In genomic region chr3:14410501-14411165, GRCh38 we compare ENCODE assay signal across 1 cellular context.
A peak's percentile ranks its signal among the peaks of the same experiment; 100 is the strongest.
TF ChIP-seq lines count a peak whose summit lies in the region.

No MANE protein-coding gene starts in this region.

TF ChIP-seq in K562, 482 proteins besides CTCF, POLR2A, EP300 and RAD21 (continued from another document and continues in another):
- TF ChIP-seq RREB1 (CRISPR knock-in tag; IDR thresholded peaks at IDR 0.05) = peak; percentile 28
- TF ChIP-seq MEF2D (tag; conservative IDR thresholded peaks at IDR 0.05; ENCODE audit: low read depth) = peak; percentile 79
- peak; percentile 57 for TF ChIP-seq RBBP5 (IDR thresholded peaks at IDR 0.05; ENCODE audit: borderline replicate concordance, insufficient read depth, low read length, poor library complexity, severe bottlenecking)
- 0 out of 2 replicates have a peak, but pooled peaks have one; percentile 21 for TF ChIP-seq HOMEZ (CRISPR knock-in tag; IDR thresholded peaks at IDR 0.05)
- TF ChIP-seq EHMT2 (IDR thresholded peaks at IDR 0.05) = peak; percentile 77
- TF ChIP-seq RUNX1 (IDR thresholded peaks at IDR 0.05; ENCODE audit: low read depth) = no peak
- TF ChIP-seq SMARCE1 (IDR thresholded peaks at IDR 0.05) = peak; percentile 73
- 0 out of 2 replicates have a peak, but pooled peaks have one; percentile 38 for TF ChIP-seq ELF4 (CRISPR knock-in tag; IDR thresholded peaks at IDR 0.05)
- peak; percentile 70 for TF ChIP-seq CXXC5 (CRISPR knock-in tag; IDR thresholded peaks at IDR 0.05)
- no peak for TF ChIP-seq ZNF408 (CRISPR knock-in tag; IDR thresholded peaks at IDR 0.05; ENCODE audit: low read depth)
- TF ChIP-seq EWSR1 (IDR thresholded peaks at IDR 0.05; ENCODE audit: borderline replicate concordance, low read depth, partially characterized antibody) = no peak
- no peak for TF ChIP-seq HMG20A (CRISPR knock-in tag; conservative IDR thresholded peaks at IDR 0.05)
- peak; percentile 14; the same call in 1 of the 2 replicates for TF ChIP-seq ATF4 (CRISPR knock-in tag; IDR thresholded peaks at IDR 0.05)
- TF ChIP-seq JUN (IDR thresholded peaks at IDR 0.05; ENCODE audit: borderline replicate concordance, low read depth, low read length) = peak; percentile 72; the same call in 1 of the 2 replicates
- peak; percentile 66; the same call in 1 of the 2 replicates for TF ChIP-seq JUN (CRISPR knock-in tag; IDR thresholded peaks at IDR 0.05; ENCODE audit: borderline replicate concordance)
- no peak for TF ChIP-seq YBX1 (IDR thresholded peaks at IDR 0.05)
- peak; percentile 8; the same call in 1 of the 2 replicates for TF ChIP-seq ZNF79 (CRISPR knock-in tag; IDR thresholded peaks at IDR 0.05; ENCODE audit: low read depth)
- peak; percentile 83; the same call in 1 of the 2 replicates for TF ChIP-seq ERF (CRISPR knock-in tag; IDR thresholded peaks at IDR 0.05)
- TF ChIP-seq MYNN (IDR thresholded peaks at IDR 0.05) = peak; percentile 93; the same call in 1 of the 2 replicates
- TF ChIP-seq MYNN (CRISPR knock-in tag; IDR thresholded peaks at IDR 0.05) = no peak
- peak; percentile 98 for TF ChIP-seq ZNF316 (IDR thresholded peaks at IDR 0.05)
- TF ChIP-seq SOX6 (IDR thresholded peaks at IDR 0.05) = peak; percentile 40; the same call in 1 of the 2 replicates
- TF ChIP-seq WHSC1 (IDR thresholded peaks at IDR 0.05; ENCODE audit: low read length) = no peak
- TF ChIP-seq TEAD1 (CRISPR knock-in tag; IDR thresholded peaks at IDR 0.05) = peak; percentile 27 to 60; a peak in 2 of 4 replicates
- TF ChIP-seq ZFP91 (CRISPR knock-in tag; IDR thresholded peaks at IDR 0.05) = peak; percentile 73; the same call in 1 of the 2 replicates
- TF ChIP-seq PATZ1 (CRISPR knock-in tag; IDR thresholded peaks at IDR 0.05; ENCODE audit: borderline replicate concordance) = peak; percentile 19; the same call in 1 of the 2 replicates
- peak; percentile 86 for TF ChIP-seq DPF2 (IDR thresholded peaks at IDR 0.05)
- TF ChIP-seq ZNF444 (CRISPR knock-in tag; IDR thresholded peaks at IDR 0.05) = peak; percentile 46; the same call in 1 of the 2 replicates
- TF ChIP-seq ZHX1 (conservative IDR thresholded peaks at IDR 0.05; ENCODE audit: low read length) = 0 out of 2 replicates have a peak, but pooled peaks have one; percentile 54
- TF ChIP-seq SRF (CRISPR knock-in tag; IDR thresholded peaks at IDR 0.05) = peak in 1 of 2 experiments; percentile 66; a peak in 2 of 4 replicates
- peak; percentile 86 for TF ChIP-seq TEAD2 (tag; IDR thresholded peaks at IDR 0.05)
- peak; percentile 75; the same call in 1 of the 2 replicates for TF ChIP-seq ZKSCAN8 (CRISPR knock-in tag; IDR thresholded peaks at IDR 0.05)
- TF ChIP-seq XRCC3 (IDR thresholded peaks at IDR 0.05) = no peak
- TF ChIP-seq MITF (IDR thresholded peaks at IDR 0.05) = peak; percentile 33; the same call in 1 of the 2 replicates
- peak; percentile 91 for TF ChIP-seq POLR2B (IDR thresholded peaks at IDR 0.05; ENCODE audit: low read depth, partially characterized antibody)
- TF ChIP-seq MAZ (CRISPR knock-in tag; conservative IDR thresholded peaks at IDR 0.05 in 1 of 2, IDR thresholded peaks at IDR 0.05 in 1 of 2) = peak; percentile 17 to 76; a peak in 2 of 4 replicates
- TF ChIP-seq PRMT5 (CRISPR knock-in tag; IDR thresholded peaks at IDR 0.05) = no peak
- peak in 1 of 2 experiments; percentile 58; a peak in 1 of 4 replicates for TF ChIP-seq TBL1XR1 (IDR thresholded peaks at IDR 0.05; ENCODE audit: low read length in 2 of 2)
- peak; percentile 97 for TF ChIP-seq BACH1 (tag; IDR thresholded peaks at IDR 0.05)
- no peak for TF ChIP-seq SPI1 (IDR thresholded peaks at IDR 0.05; ENCODE audit: borderline replicate concordance, low read depth, low read length)
- TF ChIP-seq ZNF436 (CRISPR knock-in tag; IDR thresholded peaks at IDR 0.05) = no peak
- no peak for TF ChIP-seq ZNF696 (CRISPR knock-in tag; conservative IDR thresholded peaks at IDR 0.05)
- TF ChIP-seq ZNF165 (CRISPR knock-in tag; IDR thresholded peaks at IDR 0.05; ENCODE audit: borderline replicate concordance) = 0 out of 2 replicates have a peak, but pooled peaks have one; percentile 1
- no peak for TF ChIP-seq NR2C2 (CRISPR knock-in tag; IDR thresholded peaks at IDR 0.05)
- TF ChIP-seq NR2C2 (tag; IDR thresholded peaks at IDR 0.05) = peak; percentile 80
- peak; percentile 44; the same call in 1 of the 2 replicates for TF ChIP-seq FOXO4 (CRISPR knock-in tag; IDR thresholded peaks at IDR 0.05)
- 0 out of 2 replicates have a peak, but pooled peaks have one; percentile 8 for TF ChIP-seq TEAD4 (IDR thresholded peaks at IDR 0.05; ENCODE audit: low read length)
- TF ChIP-seq TEAD4 (CRISPR knock-in tag; IDR thresholded peaks at IDR 0.05; ENCODE audit: borderline replicate concordance) = no peak
- peak; percentile 95 for TF ChIP-seq NFRKB (IDR thresholded peaks at IDR 0.05; ENCODE audit: low read depth)
- peak; percentile 94 for TF ChIP-seq ZNF583 (CRISPR knock-in tag; IDR thresholded peaks at IDR 0.05)
- 0 out of 2 replicates have a peak, but pooled peaks have one; percentile 61 for TF ChIP-seq E2F3 (CRISPR knock-in tag; IDR thresholded peaks at IDR 0.05)
